ENCODE assay signal across 8 cellular contexts in genomic region chr13:98977568-98978270, GRCh38. TPM values are rescaled to one million over a fixed set of nuclear protein-coding genes. Genes with fewer than 3 reads are reported as not detected.
DNase-seq lines count a peak whose midpoint lies in the region; ATAC-seq and TF ChIP-seq lines count a peak whose summit lies in the region.

DOCK9 (minus strand) TSS chr13:98978064; CDS start chr13:98977909, 155 bp downstream.

- H3K27ac ChIP-seq in GM23338 (ENCODE audit: low read depth) (peak within 1 kb of the TSS; percentile 35; the same call in 1 of the 2 replicates), VCaP (peak within 1 kb of the TSS; percentile 79)

- H2AFZ ChIP-seq in GM23338, result no peak within 1 kb of the TSS

- ATAC-seq in GM23338 (peak; percentile 86), GM21360 (IDR thresholded peaks at IDR 0.05; ENCODE audit: unreplicated experiment) (no peak)

- H3K4me3 Mint-ChIP-seq in GM23338, result no peak within 1 kb of the TSS
- H3K4me3 Mint-ChIP-seq in nephron progenitor cell, result no peak within 1 kb of the TSS

- H3K4me3 ChIP-seq in GM23338 (no peak within 1 kb of the TSS), foreskin fibroblast (ENCODE audit: low read depth in 1 of 2, low read length in 2 of 2) (peak within 1 kb of the TSS; percentile 45 to 61)

- no peaks in the 10 kb centered on the region for H4K20me1 ChIP-seq in GM23338 (replicated peaks; ENCODE audit: insufficient read depth)

- H3K4me1 Mint-ChIP-seq in GM23338, result peaks cover 42% of the 10 kb centered on the region
- peaks cover 32% of the 10 kb centered on the region for H3K4me1 Mint-ChIP-seq in nephron progenitor cell

- H3K36me3 ChIP-seq in GM23338 (ENCODE audit: insufficient read depth), result no peaks in the 10 kb centered on the region

- H3K36me3 Mint-ChIP-seq in GM23338 (ENCODE audit: low read depth) (no peaks in the 10 kb centered on the region), nephron progenitor cell (ENCODE audit: low read depth) (no peaks in the 10 kb centered on the region)

- H3K4me1 ChIP-seq in GM23338 (ENCODE audit: insufficient read depth), result peaks cover 45% of the 10 kb centered on the region

- H3K27ac Mint-ChIP-seq in GM23338 (peak within 1 kb of the TSS; percentile 82; the same call in 1 of the 2 replicates), nephron progenitor cell (peak within 1 kb of the TSS; percentile 40)

- no peaks in the 10 kb centered on the region; the same call in 2 of the 3 replicates for H3K9me3 Mint-ChIP-seq in GM23338
- no peaks in the 10 kb centered on the region for H3K9me3 Mint-ChIP-seq in nephron progenitor cell

- no peaks in the 10 kb centered on the region for H3K27me3 ChIP-seq in GM23338 (ENCODE audit: insufficient read depth)

- H3K27me3 Mint-ChIP-seq in GM23338 (ENCODE audit: insufficient read depth, low read depth, poor library complexity) (peaks cover 4% of the 10 kb centered on the region), nephron progenitor cell (ENCODE audit: low read depth, poor library complexity) (no peaks in the 10 kb centered on the region)

- no peaks in the 10 kb centered on the region for H3F3A ChIP-seq in GM23338 (replicated peaks; ENCODE audit: low read depth)

- H3K9me2 ChIP-seq in GM23338 (ENCODE audit: insufficient read depth), result no peaks in the 10 kb centered on the region

- TF ChIP-seq CTCF in GM23338 (conservative IDR thresholded peaks at IDR 0.05; ENCODE audit: low read depth in 2 of 2) (no peak), VCaP (conservative IDR thresholded peaks at IDR 0.05) (no peak), foreskin fibroblast (IDR thresholded peaks at IDR 0.05; ENCODE audit: low read depth, low read length) (no peak), nephron progenitor cell (IDR thresholded peaks at IDR 0.05) (no peak)

- H3K4me2 ChIP-seq in GM23338, result peak within 1 kb of the TSS; percentile 17; the same call in 1 of the 2 replicates

- DNase-seq in GM23338 (ENCODE audit: low spot score), result peak; percentile 60
- DNase-seq in foreskin fibroblast, result peak; percentile 33 to 64
- DNase-seq in nephron progenitor cell, result peak; percentile 26
- DNase-seq in CD1c-positive myeloid dendritic cell (ENCODE audit: extremely low spot score), result no peak
- DNase-seq in LoVo (ENCODE audit: low spot score), result no peak
- DNase-seq in DMS79 (lab: John Stamatoyannopoulos, UW), result no peak

- no peaks in the 10 kb centered on the region; the same call in 1 of the 2 replicates for H3K79me2 ChIP-seq in GM23338 (replicated peaks; ENCODE audit: insufficient read depth)

TF ChIP-seq in GM23338, 12 proteins besides CTCF, POLR2A, EP300 and RAD21 (continues in another document):
- no peak for TF ChIP-seq POLR2AphosphoS5 (IDR thresholded peaks at IDR 0.05; ENCODE audit: low read depth)
- no peak for TF ChIP-seq ZNF114 (CRISPR knock-in tag; IDR thresholded peaks at IDR 0.05)
- no peak for TF ChIP-seq STAT1 (IDR thresholded peaks at IDR 0.05; ENCODE audit: unreplicated experiment)
- no peak for TF ChIP-seq ZNF462 (CRISPR knock-in tag; IDR thresholded peaks at IDR 0.05)
- TF ChIP-seq ZNF331 (CRISPR knock-in tag; IDR thresholded peaks at IDR 0.05; ENCODE audit: low read depth), result no peak
- no peak for TF ChIP-seq ETS1 (IDR thresholded peaks at IDR 0.05)
- TF ChIP-seq NANOG (IDR thresholded peaks at IDR 0.05; ENCODE audit: borderline replicate concordance), result no peak
- no peak for TF ChIP-seq REST (IDR thresholded peaks at IDR 0.05; ENCODE audit: unreplicated experiment)
- no peak for TF ChIP-seq JUNB (IDR thresholded peaks at IDR 0.05; ENCODE audit: unreplicated experiment)

RNA-seq across cellular contexts. Expression of gene DOCK9, which starts in this region (rescaled TPM):
- total RNA-seq in GM23338 (2014; rRNA removed; shearing (Covaris generic)), result 34.9 and 57.7 TPM in 2 replicates
- polyA plus RNA-seq in GM23338 (2016; fragmentation: Nextera tagmentation; extraction: Ambion mirVana), result 7.3 and 8.5 TPM in 2 replicates

Comparison
In these comparisons a context has a peak if more than half of its experiments do, and no peak if none do; other contexts are left out.
1. DNase-seq: peak in GM23338 (single experiment), foreskin fibroblast (2 of 2) and nephron progenitor cell (single experiment); none in CD1c-positive myeloid dendritic cell (single experiment), LoVo (single experiment) and DMS79 (single experiment).